Comparison of ENCODE assay signal across 8 cellular contexts in genomic region chr15:45795487-45796069, GRCh38.
A peak's percentile ranks its signal among the peaks of the same experiment; 100 is the strongest.
DNase-seq lines count a peak whose midpoint lies in the region; ATAC-seq and TF ChIP-seq lines count a peak whose summit lies in the region.

No MANE protein-coding gene starts in this region.

- TF ChIP-seq CTCF in DND-41 (IDR thresholded peaks at IDR 0.05; ENCODE audit: borderline replicate concordance, extremely low read depth, low read length, poor library complexity, severe bottlenecking) (peak; percentile 74), body of pancreas (IDR thresholded peaks at IDR 0.05) (peak; percentile 36 to 85 (median 80))

- H2AFZ ChIP-seq in DND-41 (ENCODE audit: low read depth, low read length): no peak overlapping the region

- H3K9me3 ChIP-seq in DND-41 (ENCODE audit: insufficient read depth, low read length, severe bottlenecking) (no peaks in the 10 kb centered on the region), body of pancreas (no peaks in the 10 kb centered on the region)

- no peak for ATAC-seq in DND-41 (ENCODE audit: insufficient read depth, low read depth)
- ATAC-seq in HG02798 (IDR thresholded peaks at IDR 0.05; ENCODE audit: poor library complexity, unreplicated experiment): peak; percentile 34
- peak; percentile 65 for ATAC-seq in body of pancreas
- ATAC-seq in left lobe of liver: peak; percentile 88
- no peak for ATAC-seq in GM21529 (IDR thresholded peaks at IDR 0.05; ENCODE audit: unreplicated experiment)

- 6 to 10% methylated on average over 3 of the region's 3 CpGs for WGBS in body of pancreas, 2 donors

- no peaks in the 10 kb centered on the region for H4K20me1 ChIP-seq in DND-41 (ENCODE audit: insufficient read depth, low read length)

- H3K4me2 ChIP-seq in DND-41 (ENCODE audit: insufficient read depth, low read length): no peak overlapping the region

- DNase-seq in DND-41: peak; percentile 20
- DNase-seq in NCI-H460 (ENCODE audit: extremely low read depth, low read depth): peak; percentile 55
- DNase-seq in body of pancreas: peak; percentile 36 to 65 (median 54)
- DNase-seq in left lobe of liver (ENCODE audit: low spot score): no peak
- DNase-seq in GOT3 (lab: John Stamatoyannopoulos, UW): no peak
- no peak for DNase-seq in effector CD4-positive, alpha-beta T cell

- H3K4me3 ChIP-seq in DND-41 (ENCODE audit: low read depth in 1 of 2, low read length in 2 of 2) (no peak overlapping the region), body of pancreas (no peak overlapping the region)

- H3K27ac ChIP-seq in DND-41 (ENCODE audit: low read length): no peak overlapping the region
- no peak overlapping the region for H3K27ac ChIP-seq in body of pancreas

- H3K36me3 ChIP-seq in DND-41 (ENCODE audit: insufficient read depth, low read length) (no peaks in the 10 kb centered on the region), body of pancreas (replicated peaks in 1 of 2; ENCODE audit: insufficient read depth in 1 of 2, low read depth in 2 of 2) (no peaks in the 10 kb centered on the region)

- intact Hi-C loops in body of pancreas (cut with DNase I): no loop called here

- no peaks in the 10 kb centered on the region for H3K79me2 ChIP-seq in DND-41 (ENCODE audit: insufficient read depth, low read length)

- no peaks in the 10 kb centered on the region for H3K4me1 ChIP-seq in DND-41 (ENCODE audit: insufficient read depth, low read length)
- H3K4me1 ChIP-seq in body of pancreas: no peaks in the 10 kb centered on the region

- H3K9ac ChIP-seq in DND-41 (ENCODE audit: low read depth, low read length): no peak overlapping the region

- no peak for TF ChIP-seq POLR2A in body of pancreas (IDR thresholded peaks at IDR 0.05)

- H3K27me3 ChIP-seq in DND-41 (ENCODE audit: insufficient read depth, low read length, poor library complexity) (no peaks in the 10 kb centered on the region), body of pancreas (no peaks in the 10 kb centered on the region)

Comparison
In these comparisons a context has a peak if more than half of its experiments do, and no peak if none do; other contexts are left out.
1. ATAC-seq: peak in HG02798 (single experiment), body of pancreas (single experiment) and left lobe of liver (single experiment); none in DND-41 (single experiment) and GM21529 (single experiment).
2. DNase-seq: peak in DND-41 (single experiment), NCI-H460 (single experiment) and body of pancreas (4 of 4); none in left lobe of liver (single experiment), GOT3 (single experiment) and effector CD4-positive, alpha-beta T cell (single experiment).